15 cellular contexts compared by ENCODE assay signal in the genomic region with DNA sequence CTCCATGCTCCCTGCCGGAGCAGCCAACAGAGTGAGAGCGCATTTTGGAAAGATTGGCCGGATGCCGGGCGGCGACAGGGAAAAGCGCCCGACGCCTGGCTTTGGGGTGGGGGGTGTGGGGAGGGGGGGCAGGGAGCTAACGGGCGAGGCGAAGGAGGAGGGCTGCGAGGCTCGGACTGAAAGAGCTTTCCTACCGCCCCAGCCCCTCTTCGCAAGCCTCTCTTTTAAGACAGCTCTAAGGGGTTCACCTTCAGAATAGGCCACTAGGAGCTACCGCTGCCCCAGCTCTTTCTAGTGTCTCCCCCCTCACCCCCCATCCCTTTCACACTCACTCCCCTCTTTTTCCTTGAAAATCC. TPM values are rescaled to one million over a fixed set of nuclear protein-coding genes. Genes with fewer than 3 reads are reported as not detected.
A peak's percentile ranks its signal among the peaks of the same experiment; 100 is the strongest.
DNase-seq lines count a peak whose midpoint lies in the region; ATAC-seq, FAIRE-seq and TF ChIP-seq lines count a peak whose summit lies in the region.
"Had no signal": no experiment of that assay in that cellular context is flagged by ENCODE, and none has a peak within 500 bp of the region (broad histone marks: within the 10 kb centered on the region; RNA-seq: fewer than 3 reads in every experiment).

No MANE protein-coding gene starts in this region.

- H3K9me3 Mint-ChIP-seq in activated CD4-positive, alpha-beta T cell treated with anti-CD3 and anti-CD28 coated beads, Interleukin-2, amount 10 ng/mL, durations not matched to agents 24 days and 14 days: peaks cover 25% of the 10 kb centered on the region
- H3K9me3 Mint-ChIP-seq in stimulated activated memory B cell treated with anti-CD40 and anti-IgM and Interleukin-4, amounts not matched to agents 10 μg/mL and 1 μg/mL and 100 μg/mL, for 72 hours: peaks cover 5% of the 10 kb centered on the region

- TF ChIP-seq EP300 in gastroesophageal sphincter (IDR thresholded peaks at IDR 0.05): no peak

- intact Hi-C loops in activated CD4-positive, alpha-beta T cell treated with anti-CD3 and anti-CD28 coated beads, Interleukin-2, amount 10 ng/mL, durations not matched to agents 24 days and 14 days (cut with micrococcal nuclease): loop anchor here (2.0 to 5.0 kb wide), 4 partner anchors 44 to 509 kb away; a partner anchor contains a TSS

- peaks cover 90% of the 10 kb centered on the region for H3K27me3 ChIP-seq in adipocyte (replicated peaks; ENCODE audit: control insufficient read depth, insufficient read depth, low read length)
- peaks cover 86% of the 10 kb centered on the region for H3K27me3 ChIP-seq in keratinocyte (ENCODE audit: control insufficient read depth, extremely low read depth, insufficient read depth, low read length)
- peaks cover 100% of the 10 kb centered on the region for H3K27me3 ChIP-seq in gastroesophageal sphincter

- dilution Hi-C loops in keratinocyte (cut with MboI; ENCODE audit: extremely low pct_ligation_motif_present, low sequenced_read_pairs): no loop called here

- H4K20me1 ChIP-seq in keratinocyte (ENCODE audit: control insufficient read depth, extremely low read depth, insufficient read depth, low read length): no peaks in the 10 kb centered on the region

- H3K4me3 Mint-ChIP-seq in activated CD4-positive, alpha-beta T cell treated with anti-CD3 and anti-CD28 coated beads, Interleukin-2, amount 10 ng/mL, durations not matched to agents 24 days and 14 days: no peak overlapping the region
- H3K4me3 Mint-ChIP-seq in stimulated activated memory B cell treated with anti-CD40 and anti-IgM and Interleukin-4, amounts not matched to agents 10 μg/mL and 1 μg/mL and 100 μg/mL, for 72 hours: peak overlapping the region; percentile 30

- no peaks in the 10 kb centered on the region for H3K36me3 ChIP-seq in adipocyte (ENCODE audit: control insufficient read depth, insufficient read depth, low read length, severe bottlenecking)
- no peaks in the 10 kb centered on the region for H3K36me3 ChIP-seq in keratinocyte (ENCODE audit: control insufficient read depth in 2 of 2, extremely low read depth in 1 of 2, insufficient read depth in 2 of 2, low read length in 2 of 2)
- no peaks in the 10 kb centered on the region for H3K36me3 ChIP-seq in gastroesophageal sphincter
- H3K36me3 ChIP-seq: transverse colon had no signal

- TF ChIP-seq CTCF in keratinocyte (optimal IDR thresholded peaks at IDR 0.05 in 1 of 3, IDR thresholded peaks at IDR 0.05 in 1 of 3, conservative IDR thresholded peaks at IDR 0.05 in 1 of 3; ENCODE audit: extremely low read depth in 1 of 3, insufficient read depth in 2 of 3, low read length in 3 of 3): no peak
- TF ChIP-seq CTCF in gastroesophageal sphincter (IDR thresholded peaks at IDR 0.05): no peak

- H3K27ac Mint-ChIP-seq in activated CD4-positive, alpha-beta T cell treated with anti-CD3 and anti-CD28 coated beads, Interleukin-2, amount 10 ng/mL, durations not matched to agents 24 days and 14 days: peak overlapping the region; percentile 48
- no peak overlapping the region for H3K27ac Mint-ChIP-seq in stimulated activated memory B cell treated with anti-CD40 and anti-IgM and Interleukin-4, amounts not matched to agents 10 μg/mL and 1 μg/mL and 100 μg/mL, for 72 hours

- no peak overlapping the region for H3K9ac ChIP-seq in adipocyte (ENCODE audit: low read length)
- no peak overlapping the region for H3K9ac ChIP-seq in keratinocyte (ENCODE audit: control insufficient read depth, extremely low read depth, insufficient read depth, low read length)

- H3K79me2 ChIP-seq in keratinocyte (ENCODE audit: control insufficient read depth, insufficient read depth, low read length): no peaks in the 10 kb centered on the region

- TF ChIP-seq POLR2A in gastroesophageal sphincter (IDR thresholded peaks at IDR 0.05): no peak

- no peak for FAIRE-seq in keratinocyte (lab: Jason Lieb, UNC)

- H3K4me3 ChIP-seq in adipocyte (ENCODE audit: low read length): peak overlapping the region; percentile 60
- H3K4me3 ChIP-seq in keratinocyte (ENCODE audit: control insufficient read depth in 2 of 3, extremely low read depth in 1 of 3, insufficient read depth in 2 of 3, low read depth in 1 of 3, low read length in 3 of 3): no peak overlapping the region
- peak overlapping the region in 1 of 2 donors; percentile 26 for H3K4me3 ChIP-seq in gastroesophageal sphincter

- 0 to 14% methylated on average over 2 to 5 of the region's 17 CpGs for WGBS in gastroesophageal sphincter (ENCODE audit: low coverage in 1 of 2), 2 donors

- H2AFZ ChIP-seq in keratinocyte (ENCODE audit: control insufficient read depth, low read length): no peak overlapping the region

- peaks cover 11% of the 10 kb centered on the region for H3K4me1 ChIP-seq in adipocyte (ENCODE audit: control insufficient read depth, insufficient read depth, low read length)
- no peaks in the 10 kb centered on the region for H3K4me1 ChIP-seq in keratinocyte (ENCODE audit: control insufficient read depth, extremely low read depth, insufficient read depth, low read length)
- peaks cover 0 to 27% (median 12%) of the 10 kb centered on the region in 3 donors for H3K4me1 ChIP-seq in gastroesophageal sphincter

- H3K27ac ChIP-seq in keratinocyte (ENCODE audit: control insufficient read depth, insufficient read depth, low read length) (no peak overlapping the region), gastroesophageal sphincter (no peak overlapping the region)
- H3K27ac ChIP-seq: transverse colon had no signal

- H3K9me3 ChIP-seq in adipocyte (ENCODE audit: control insufficient read depth, low read length): peaks cover 20% of the 10 kb centered on the region
- H3K9me3 ChIP-seq in keratinocyte (ENCODE audit: control insufficient read depth, low read depth, low read length): no peaks in the 10 kb centered on the region
- peaks cover 0 to 8% (median 0%) of the 10 kb centered on the region in 3 donors for H3K9me3 ChIP-seq in gastroesophageal sphincter
- H3K9me3 ChIP-seq: transverse colon had no signal

- peaks cover 77% of the 10 kb centered on the region for H3K27me3 Mint-ChIP-seq in activated CD4-positive, alpha-beta T cell treated with anti-CD3 and anti-CD28 coated beads, Interleukin-2, amount 10 ng/mL, durations not matched to agents 24 days and 14 days
- peaks cover 93% of the 10 kb centered on the region for H3K27me3 Mint-ChIP-seq in stimulated activated memory B cell treated with anti-CD40 and anti-IgM and Interleukin-4, amounts not matched to agents 10 μg/mL and 1 μg/mL and 100 μg/mL, for 72 hours

- no peaks in the 10 kb centered on the region for H3K9me1 ChIP-seq in keratinocyte (ENCODE audit: control insufficient read depth, extremely low read depth, insufficient read depth, low read length)

- H3K4me1 Mint-ChIP-seq in activated CD4-positive, alpha-beta T cell treated with anti-CD3 and anti-CD28 coated beads, Interleukin-2, amount 10 ng/mL, durations not matched to agents 24 days and 14 days: peaks cover 6% of the 10 kb centered on the region
- H3K4me1 Mint-ChIP-seq in stimulated activated memory B cell treated with anti-CD40 and anti-IgM and Interleukin-4, amounts not matched to agents 10 μg/mL and 1 μg/mL and 100 μg/mL, for 72 hours: peaks cover 8% of the 10 kb centered on the region

- DNase-seq in activated CD4-positive, alpha-beta T cell treated with anti-CD3 and anti-CD28 coated beads, Interleukin-2, amount 10 ng/mL, durations not matched to agents 24 days and 14 days: no peak
- no peak for DNase-seq in activated CD4-positive, alpha-beta T cell treated with anti-CD3 and anti-CD28 coated beads for 4 hours
- DNase-seq in adipocyte (ENCODE audit: low read depth) (no peak), keratinocyte (ENCODE audit: low read depth, low spot score) (no peak), SHP77 treated with DMSO at 0.1 percent for 48 hours (lab: John Stamatoyannopoulos, UW) (no peak), MV-4-11 (lab: John Stamatoyannopoulos, UW) (no peak)
- DNase-seq: activated CD4-positive, alpha-beta T cell treated with anti-CD3 and anti-CD28 coated beads for 1 hour; activated naive CD4-positive, alpha-beta T cell; KBM-7; nucleus accumbens; RPMI8226; transverse colon had no signal

- H3K4me2 ChIP-seq in keratinocyte (ENCODE audit: control insufficient read depth, extremely low read depth, insufficient read depth, low read depth, low read length): peak overlapping the region; percentile 51

- H3K36me3 Mint-ChIP-seq in activated CD4-positive, alpha-beta T cell treated with anti-CD3 and anti-CD28 coated beads, Interleukin-2, amount 10 ng/mL, durations not matched to agents 24 days and 14 days (ENCODE audit: low read depth): peaks cover 8% of the 10 kb centered on the region
- H3K36me3 Mint-ChIP-seq in stimulated activated memory B cell treated with anti-CD40 and anti-IgM and Interleukin-4, amounts not matched to agents 10 μg/mL and 1 μg/mL and 100 μg/mL, for 72 hours: no peaks in the 10 kb centered on the region

- ATAC-seq in stimulated activated memory B cell treated with anti-CD40 and anti-IgM and Interleukin-4, amounts not matched to agents 10 μg/mL and 1 μg/mL and 100 μg/mL, for 72 hours: no peak
- ATAC-seq in gastroesophageal sphincter: no peak

RNA-seq across cellular contexts. Expression of a gene that starts 3.5 kb away (rescaled TPM):
- total RNA-seq in activated CD4-positive, alpha-beta T cell treated with anti-CD3 and anti-CD28 coated beads, Interleukin-2, amount 10 ng/mL, durations not matched to agents 24 days and 14 days: not detected in 2 replicates
- polyA plus RNA-seq in keratinocyte: not detected in 3 replicates
- polyA plus RNA-seq in keratinocyte (2011; ENCODE audit: low read depth): not detected
- polyA plus RNA-seq in keratinocyte (2011; cell fraction: cytosol; rRNA removed): not detected in 2 replicates
- polyA plus RNA-seq in keratinocyte (2011; cell fraction: nucleus; rRNA removed): not detected in 2 replicates
- polyA plus RNA-seq in keratinocyte (2012; ENCODE audit: low replicate concordance): not detected in 2 replicates
- not detected in 3 replicates for polyA minus RNA-seq in keratinocyte
- polyA minus RNA-seq in keratinocyte (2011; cell fraction: cytosol; rRNA and poly(A)+ RNA removed): not detected
- polyA minus RNA-seq in keratinocyte (2011; cell fraction: nucleus; rRNA and poly(A)+ RNA removed): not detected in 2 replicates
- total RNA-seq in gastroesophageal sphincter: not detected
- total RNA-seq: G401, transverse colon had no signal
